25 cellular contexts compared by ENCODE assay signal in the genomic region with DNA sequence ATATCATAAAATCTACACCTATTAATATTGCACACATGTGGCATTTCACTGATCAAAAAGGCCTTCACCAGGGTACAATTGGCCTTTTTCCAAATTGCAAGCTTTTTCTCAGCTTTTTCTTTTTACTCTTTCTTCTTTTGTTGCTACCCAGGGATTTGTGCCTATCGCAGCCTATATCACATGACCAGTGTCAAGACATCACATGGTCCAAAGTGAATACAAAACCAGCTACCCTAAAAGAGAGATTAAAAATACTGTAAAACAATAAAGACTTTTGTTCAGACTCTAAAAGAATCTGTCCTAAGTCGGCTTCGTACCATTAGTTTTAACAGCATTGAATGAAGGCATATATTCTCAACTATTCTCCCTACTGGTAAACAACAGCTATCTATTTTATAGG. TPM values are rescaled to one million over a fixed set of nuclear protein-coding genes. Genes with fewer than 3 reads are reported as not detected.
"Had no signal": no experiment of that assay in that cellular context is flagged by ENCODE, and none has a peak within 500 bp of the region (broad histone marks: within the 10 kb centered on the region; RNA-seq: fewer than 3 reads in every experiment).

No MANE protein-coding gene starts in this region.

- H3K27me3 Mint-ChIP-seq: dendritic cell treated with granulocyte-macrophage colony-stimulating factor and Interleukin-4, amounts not matched to agents 40 ng/mL and 50 ng/mL, for 4 days; stimulated activated naive B cell treated with anti-CD40 and anti-IgM and Interleukin-4, amounts not matched to agents 10 μg/mL and 1 μg/mL and 100 μg/mL, for 72 hours; stimulated activated naive CD8-positive, alpha-beta T cell treated with anti-CD3 and anti-CD28 coated beads, Interleukin-15, amount 100 ng/mL, for 72 hours had no signal

- H3K4me1 ChIP-seq: sigmoid colon, testis, upper lobe of right lung, vagina had no signal

- H3K27ac Mint-ChIP-seq: dendritic cell treated with granulocyte-macrophage colony-stimulating factor and Interleukin-4, amounts not matched to agents 40 ng/mL and 50 ng/mL, for 4 days; naive thymus-derived CD4-positive, alpha-beta T cell; nephron progenitor cell; stimulated activated naive B cell treated with anti-CD40 and anti-IgM and Interleukin-4, amounts not matched to agents 10 μg/mL and 1 μg/mL and 100 μg/mL, for 72 hours; stimulated activated naive CD8-positive, alpha-beta T cell treated with anti-CD3 and anti-CD28 coated beads, Interleukin-15, amount 100 ng/mL, for 72 hours had no signal

- H3K4me3 ChIP-seq: sigmoid colon, skin epidermis, testis, tibial nerve, upper lobe of right lung, vagina had no signal

- H3K27me3 ChIP-seq: foreskin keratinocyte, sigmoid colon, testis, tibial nerve, upper lobe of right lung, vagina had no signal

- H3K9me3 Mint-ChIP-seq: dendritic cell treated with granulocyte-macrophage colony-stimulating factor and Interleukin-4, amounts not matched to agents 40 ng/mL and 50 ng/mL, for 4 days; naive thymus-derived CD4-positive, alpha-beta T cell; nephron progenitor cell; stimulated activated naive B cell treated with anti-CD40 and anti-IgM and Interleukin-4, amounts not matched to agents 10 μg/mL and 1 μg/mL and 100 μg/mL, for 72 hours; stimulated activated naive CD8-positive, alpha-beta T cell treated with anti-CD3 and anti-CD28 coated beads, Interleukin-15, amount 100 ng/mL, for 72 hours had no signal

- ATAC-seq: foreskin keratinocyte; naive thymus-derived CD4-positive, alpha-beta T cell; stimulated activated naive B cell treated with anti-CD40 and anti-IgM and Interleukin-4, amounts not matched to agents 10 μg/mL and 1 μg/mL and 100 μg/mL, for 72 hours; stimulated activated naive CD8-positive, alpha-beta T cell treated with anti-CD3 and anti-CD28 coated beads, Interleukin-15, amount 100 ng/mL, for 72 hours; upper lobe of right lung had no signal

- H3K4me3 Mint-ChIP-seq: dendritic cell treated with granulocyte-macrophage colony-stimulating factor and Interleukin-4, amounts not matched to agents 40 ng/mL and 50 ng/mL, for 4 days; naive thymus-derived CD4-positive, alpha-beta T cell; nephron progenitor cell; stimulated activated naive B cell treated with anti-CD40 and anti-IgM and Interleukin-4, amounts not matched to agents 10 μg/mL and 1 μg/mL and 100 μg/mL, for 72 hours; stimulated activated naive CD8-positive, alpha-beta T cell treated with anti-CD3 and anti-CD28 coated beads, Interleukin-15, amount 100 ng/mL, for 72 hours had no signal

- H3K36me3 ChIP-seq: upper lobe of right lung, vagina had no signal

- H3K27ac ChIP-seq: foreskin keratinocyte, sigmoid colon, skin epidermis, testis, tibial nerve, upper lobe of right lung, vagina had no signal

- H3K4me1 Mint-ChIP-seq: naive thymus-derived CD4-positive, alpha-beta T cell; nephron progenitor cell; stimulated activated naive B cell treated with anti-CD40 and anti-IgM and Interleukin-4, amounts not matched to agents 10 μg/mL and 1 μg/mL and 100 μg/mL, for 72 hours; stimulated activated naive CD8-positive, alpha-beta T cell treated with anti-CD3 and anti-CD28 coated beads, Interleukin-15, amount 100 ng/mL, for 72 hours had no signal

- H3K9me3 ChIP-seq: sigmoid colon, testis, tibial nerve, upper lobe of right lung, vagina had no signal

- DNase-seq: erythroblast; foreskin keratinocyte; head of caudate nucleus; hippocampal formation; kidney glomerular epithelial cell; mesendoderm; naive thymus-derived CD4-positive, alpha-beta T cell; nephron progenitor cell; posterior cingulate gyrus; sigmoid colon; stimulated activated CD4-positive, alpha-beta T cell treated with anti-CD3 and anti-CD28 coated beads, Interleukin-2, amount 100 ng/mL, for 24 hours; stimulated activated CD4-positive, alpha-beta T cell treated with anti-CD3 and anti-CD28 coated beads, Interleukin-4, amount 100 ng/mL, for 4 hours; stimulated activated naive B cell treated with anti-CD40 and anti-IgM and Interleukin-4, amounts not matched to agents 10 μg/mL and 1 μg/mL and 100 μg/mL, for 72 hours; stimulated activated naive CD8-positive, alpha-beta T cell treated with anti-CD3 and anti-CD28 coated beads, Interleukin-15, amount 100 ng/mL, for 72 hours; testis; upper lobe of right lung had no signal

RNA-seq across cellular contexts. Expression of gene OTX1, which starts 14.9 kb away (rescaled TPM):
- total RNA-seq: lung microvascular endothelial cell; mononuclear cell; naive thymus-derived CD4-positive, alpha-beta T cell; osteocyte; subcutaneous adipose tissue; tibial nerve; upper lobe of right lung; vagina had no signal
- polyA plus RNA-seq: liver; naive thymus-derived CD4-positive, alpha-beta T cell; sigmoid colon had no signal
